ENCODE assay signal across 8 cellular contexts in genomic region chr4:150366487-150366999, GRCh38.
DNase-seq lines count a peak whose midpoint lies in the region; ATAC-seq and TF ChIP-seq lines count a peak whose summit lies in the region.

No MANE protein-coding gene starts in this region.

- no peaks in the 10 kb centered on the region for H3K9me3 ChIP-seq in HUES6 (ENCODE audit: control insufficient read depth, insufficient read depth, low read depth, low read length)

- H3K36me3 Mint-ChIP-seq in activated naive CD8-positive, alpha-beta T cell treated with anti-CD3 and anti-CD28 coated beads for 36 hours = no peaks in the 10 kb centered on the region
- H3K36me3 Mint-ChIP-seq in activated naive CD8-positive, alpha-beta T cell treated with anti-CD3 and anti-CD28 coated beads, Interleukin-2, amount 50 U/mL, for 24 hours (ENCODE audit: low read depth) = no peaks in the 10 kb centered on the region
- peaks cover 3% of the 10 kb centered on the region for H3K36me3 Mint-ChIP-seq in type B pancreatic cell

- H3K4me3 ChIP-seq in HUES6 (ENCODE audit: low read depth, low read length) = 0 out of 2 replicates have a peak overlapping the region, but pooled peaks have one; percentile 25

- H3K4me1 ChIP-seq in HUES6 (ENCODE audit: control insufficient read depth, insufficient read depth, low read length) = peaks cover 26% of the 10 kb centered on the region

- no peaks in the 10 kb centered on the region for H3K9me3 Mint-ChIP-seq in activated naive CD8-positive, alpha-beta T cell treated with anti-CD3 and anti-CD28 coated beads for 36 hours
- no peaks in the 10 kb centered on the region for H3K9me3 Mint-ChIP-seq in activated naive CD8-positive, alpha-beta T cell treated with anti-CD3 and anti-CD28 coated beads, Interleukin-2, amount 50 U/mL, for 24 hours
- no peaks in the 10 kb centered on the region for H3K9me3 Mint-ChIP-seq in type B pancreatic cell

- no peaks in the 10 kb centered on the region for H3K27me3 Mint-ChIP-seq in activated naive CD8-positive, alpha-beta T cell treated with anti-CD3 and anti-CD28 coated beads for 36 hours
- H3K27me3 Mint-ChIP-seq in activated naive CD8-positive, alpha-beta T cell treated with anti-CD3 and anti-CD28 coated beads, Interleukin-2, amount 50 U/mL, for 24 hours = no peaks in the 10 kb centered on the region
- H3K27me3 Mint-ChIP-seq in type B pancreatic cell = no peaks in the 10 kb centered on the region

- H3K4me3 Mint-ChIP-seq in activated naive CD8-positive, alpha-beta T cell treated with anti-CD3 and anti-CD28 coated beads for 36 hours = no peak overlapping the region
- no peak overlapping the region for H3K4me3 Mint-ChIP-seq in activated naive CD8-positive, alpha-beta T cell treated with anti-CD3 and anti-CD28 coated beads, Interleukin-2, amount 50 U/mL, for 24 hours
- peak overlapping the region; percentile 41 for H3K4me3 Mint-ChIP-seq in type B pancreatic cell

- H3K4me1 Mint-ChIP-seq in activated naive CD8-positive, alpha-beta T cell treated with anti-CD3 and anti-CD28 coated beads for 36 hours = peaks cover 18% of the 10 kb centered on the region
- peaks cover 9% of the 10 kb centered on the region for H3K4me1 Mint-ChIP-seq in activated naive CD8-positive, alpha-beta T cell treated with anti-CD3 and anti-CD28 coated beads, Interleukin-2, amount 50 U/mL, for 24 hours
- peaks cover 43% of the 10 kb centered on the region for H3K4me1 Mint-ChIP-seq in type B pancreatic cell (ENCODE audit: unreplicated experiment)

- no peak overlapping the region for H3K9ac ChIP-seq in HUES6 (ENCODE audit: low read length)

- no peaks in the 10 kb centered on the region for H3K36me3 ChIP-seq in HUES6 (ENCODE audit: control insufficient read depth, insufficient read depth, low read length)

- DNase-seq in activated naive CD8-positive, alpha-beta T cell treated with anti-CD3 and anti-CD28 coated beads for 36 hours = no peak
- DNase-seq in activated naive CD8-positive, alpha-beta T cell treated with anti-CD3 and anti-CD28 coated beads, Interleukin-2, amount 50 U/mL, for 24 hours = no peak
- DNase-seq in UCSD-AML1 (lab: John Stamatoyannopoulos, UW; ENCODE audit: unreplicated experiment) = peak; percentile 7
- DNase-seq in type B pancreatic cell (ENCODE audit: extremely low spot score, unreplicated experiment) = no peak
- no peak for DNase-seq in NK-92 (lab: John Stamatoyannopoulos, UW; ENCODE audit: unreplicated experiment)
- DNase-seq in 8988T = no peak
- no peak for DNase-seq in germinal center (ENCODE audit: low spot score)

- no peak for ATAC-seq in activated naive CD8-positive, alpha-beta T cell treated with anti-CD3 and anti-CD28 coated beads, Interleukin-2, amount 50 U/mL, for 24 hours

- no peak for TF ChIP-seq CTCF in type B pancreatic cell (conservative IDR thresholded peaks at IDR 0.05)

- no peak overlapping the region for H3K27ac ChIP-seq in HUES6 (ENCODE audit: low read depth, low read length)

- peak overlapping the region; percentile 3 for H3K27ac Mint-ChIP-seq in activated naive CD8-positive, alpha-beta T cell treated with anti-CD3 and anti-CD28 coated beads for 36 hours
- H3K27ac Mint-ChIP-seq in activated naive CD8-positive, alpha-beta T cell treated with anti-CD3 and anti-CD28 coated beads, Interleukin-2, amount 50 U/mL, for 24 hours = no peak overlapping the region
- peak overlapping the region; percentile 58 for H3K27ac Mint-ChIP-seq in type B pancreatic cell

- peaks cover 20% of the 10 kb centered on the region for H3K27me3 ChIP-seq in HUES6 (ENCODE audit: control insufficient read depth, insufficient read depth, low read length)
